20 cellular contexts compared by ENCODE assay signal in genomic region chr10:48681749-48682148, GRCh38. TPM values are rescaled to one million over a fixed set of nuclear protein-coding genes. Genes with fewer than 3 reads are reported as not detected.
DNase-seq lines count a peak whose midpoint lies in the region; ATAC-seq, FAIRE-seq and TF ChIP-seq lines count a peak whose summit lies in the region.
"Had no signal": no experiment of that assay in that cellular context is flagged by ENCODE, and none has a peak within 500 bp of the region (broad histone marks: within the 10 kb centered on the region; RNA-seq: fewer than 3 reads in every experiment).

No MANE protein-coding gene starts in this region.

- TF ChIP-seq POLR2A in GM12892 (IDR thresholded peaks at IDR 0.05; ENCODE audit: low read depth, low read length): no peak

- DNase-seq in GM12892 (ENCODE audit: insufficient read length) (no peak), OCI-LY7 (ENCODE audit: low spot score) (no peak), memory B cell (ENCODE audit: low spot score in 2 of 2) (no peak), COLO668 (lab: John Stamatoyannopoulos, UW; ENCODE audit: unreplicated experiment) (no peak), A172 (ENCODE audit: low spot score) (no peak)
- no peak for DNase-seq in stimulated activated CD4-positive, alpha-beta T cell treated with anti-CD3 and anti-CD28 coated beads, Interleukin-2, amount 100 ng/mL, for 48 hours
- DNase-seq: ACHN; CD8-positive, alpha-beta memory T cell; DMS 273 treated with DMSO at 0.1 percent for 48 hours; HFFc6; Kasumi-1; NCI-H1105 treated with DMSO at 0.1 percent for 48 hours; NCI-H187 treated with DMSO at 0.1 percent for 48 hours; NCI-H2171; NCI-H774; Peyer's patch; SHP77 treated with DMSO at 0.1 percent for 48 hours had no signal

- peak overlapping the region; percentile 50; the same call in 1 of the 2 replicates for H2AFZ ChIP-seq in OCI-LY7 (ENCODE audit: low read length)

- no peaks in the 10 kb centered on the region for H3K9me2 ChIP-seq in OCI-LY7 (ENCODE audit: insufficient read depth, low read length)

- peaks cover 17% of the 10 kb centered on the region for H3K79me2 ChIP-seq in OCI-LY7 (ENCODE audit: insufficient read depth, low read depth, low read length)

- TF ChIP-seq CTCF in OCI-LY7 (conservative IDR thresholded peaks at IDR 0.05; ENCODE audit: low read length): no peak

- peaks cover 7% of the 10 kb centered on the region for H3K36me3 Mint-ChIP-seq in memory B cell
- H3K36me3 Mint-ChIP-seq: CD8-positive, alpha-beta memory T cell had no signal

- peaks cover 2% of the 10 kb centered on the region for H3K9me3 Mint-ChIP-seq in memory B cell

- H3K4me1 ChIP-seq in BLaER1 (peaks cover 58% of the 10 kb centered on the region), OCI-LY7 (ENCODE audit: insufficient read depth, low read length, poor library complexity, severe bottlenecking) (peaks cover 64% of the 10 kb centered on the region)
- H3K4me1 ChIP-seq: Peyer's patch had no signal

- peaks cover 24% of the 10 kb centered on the region for H3K9me3 ChIP-seq in BLaER1
- peaks cover 17% of the 10 kb centered on the region for H3K9me3 ChIP-seq in OCI-LY7 (ENCODE audit: low read length)

- H3K27me3 Mint-ChIP-seq in memory B cell: no peaks in the 10 kb centered on the region
- H3K27me3 Mint-ChIP-seq: CD8-positive, alpha-beta memory T cell had no signal

- H3K36me3 ChIP-seq in BLaER1 (no peaks in the 10 kb centered on the region), OCI-LY7 (ENCODE audit: insufficient read depth, low read length) (peaks cover 12% of the 10 kb centered on the region; the same call in 1 of the 2 replicates)
- H3K36me3 ChIP-seq: Peyer's patch had no signal

- FAIRE-seq in GM12892 (lab: Jason Lieb, UNC): peak; percentile 88

- H3K27ac ChIP-seq in BLaER1 (no peak overlapping the region), OCI-LY7 (ENCODE audit: low read depth, low read length, poor library complexity, severe bottlenecking) (peak overlapping the region; percentile 95)

- H3K4me2 ChIP-seq in BLaER1 (peak overlapping the region; percentile 94), OCI-LY7 (ENCODE audit: low read length) (no peak overlapping the region)

- H3K4me3 ChIP-seq in BLaER1 (no peak overlapping the region), OCI-LY7 (ENCODE audit: low read depth, low read length, poor library complexity, severe bottlenecking) (no peak overlapping the region)
- H3K4me3 ChIP-seq: Peyer's patch had no signal

- no peaks in the 10 kb centered on the region for H3K27me3 ChIP-seq in BLaER1
- H3K27me3 ChIP-seq: Peyer's patch had no signal

- H3K27ac Mint-ChIP-seq in memory B cell: peak overlapping the region; percentile 75
- H3K27ac Mint-ChIP-seq: HFFc6 had no signal

- BruUV-seq in OCI-LY7 (replicated peaks; lab: Mats Ljungman, UMichigan): no TSS peak

- no peak overlapping the region for H3K4me3 Mint-ChIP-seq in memory B cell
- H3K4me3 Mint-ChIP-seq: CD8-positive, alpha-beta memory T cell; HFFc6 had no signal

- no peak overlapping the region for H3K9ac ChIP-seq in BLaER1

- no peak for ATAC-seq in memory B cell (ENCODE audit: low read depth)

- intact Hi-C loops in OCI-LY7 (cut with micrococcal nuclease; ENCODE audit: unreplicated experiment): no loop called here

- peaks cover 6% of the 10 kb centered on the region for H4K20me1 ChIP-seq in BLaER1
- H4K20me1 ChIP-seq in OCI-LY7 (ENCODE audit: insufficient read depth, low read length): no peaks in the 10 kb centered on the region

- H3K4me1 Mint-ChIP-seq in memory B cell: peaks cover 46% of the 10 kb centered on the region
- H3K4me1 Mint-ChIP-seq: CD8-positive, alpha-beta memory T cell had no signal

- CTCF ChIA-PET in OCI-LY7 (lab: Charles Lee; ENCODE audit: unreplicated experiment): no interaction called here

- POLR2A ChIA-PET in OCI-LY7 (lab: Charles Lee): interaction anchor here (0.5 to 4.3 kb wide), 4 partner anchors 11 to 166 kb away, joined by 3 to 71 read pairs (median 3); no protein-coding TSS in a partner anchor

RNA-seq across cellular contexts. Expression of gene WDFY4, which starts 2.9 kb away (rescaled TPM):
- polyA plus RNA-seq in GM12892 (2012; ENCODE audit: missing spikeins): 36.4 TPM
- 41.6 and 51.5 TPM in 2 replicates for total RNA-seq in OCI-LY7 (2014; rRNA removed; shearing (Covaris generic))
- total RNA-seq in OCI-LY7 (2022): 80.0 and 85.6 TPM in 2 replicates
- not detected in 2 replicates for total RNA-seq in A172 (2014; rRNA removed; shearing (Covaris generic))
- total RNA-seq: H4, HFFc6, NCI-H460 had no signal
- polyA plus RNA-seq: CD8-positive, alpha-beta memory T cell had no signal

Comparison
In these comparisons a context has a peak if more than half of its experiments do, and no peak if none do; other contexts are left out.
1. RNA of gene WDFY4, which starts 2.9 kb away (total RNA-seq): 41.6 to 85.6 TPM in OCI-LY7; not detected in A172; every median in the first group is over 10 times any median in the second.